ENCODE assay signal across 1 cellular context in the genomic region with DNA sequence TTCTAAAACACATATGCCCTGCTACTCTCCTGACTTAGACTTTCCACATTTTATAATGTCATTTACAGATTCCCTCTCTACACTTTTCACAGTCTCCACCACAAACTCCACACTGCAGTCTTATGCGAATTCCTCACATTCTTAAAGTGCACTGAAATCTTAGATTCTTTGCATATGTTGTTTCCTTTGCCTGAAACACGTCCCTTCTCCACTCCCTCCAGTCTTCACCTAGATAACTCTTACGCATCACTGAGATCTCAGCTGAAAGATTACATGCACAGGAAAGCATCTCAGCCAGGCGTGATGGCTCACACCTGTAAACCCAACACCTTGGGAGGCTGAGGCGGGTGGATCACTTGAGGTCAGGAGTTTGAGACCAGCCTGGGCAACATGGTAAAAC.
TF ChIP-seq lines count a peak whose summit lies in the region.

No MANE protein-coding gene starts in this region.

TF ChIP-seq in K562, 482 proteins besides CTCF, POLR2A, EP300 and RAD21:
- TF ChIP-seq EZH2 (IDR thresholded peaks at IDR 0.05; ENCODE audit: borderline replicate concordance, low read depth, low read length): no peak
- TF ChIP-seq RBBP5 (IDR thresholded peaks at IDR 0.05; ENCODE audit: borderline replicate concordance, insufficient read depth, low read length, poor library complexity, severe bottlenecking): no peak
- no peak for TF ChIP-seq AFF4 (CRISPR knock-in tag; IDR thresholded peaks at IDR 0.05)
- no peak for TF ChIP-seq ETV6 (IDR thresholded peaks at IDR 0.05; ENCODE audit: borderline replicate concordance in 1 of 2, low read depth in 2 of 2, low read length in 1 of 2)
- no peak for TF ChIP-seq ETV6 (CRISPR knock-in tag; IDR thresholded peaks at IDR 0.05; ENCODE audit: borderline replicate concordance)
- no peak for TF ChIP-seq NCOA1 (IDR thresholded peaks at IDR 0.05; ENCODE audit: low read depth)
